7 cellular contexts compared by ENCODE assay signal in genomic region chrX:49072712-49073095, GRCh38. TPM values are rescaled to one million over a fixed set of nuclear protein-coding genes. Genes with fewer than 3 reads are reported as not detected.
A peak's percentile ranks its signal among the peaks of the same experiment; 100 is the strongest.
DNase-seq lines count a peak whose midpoint lies in the region; ATAC-seq, FAIRE-seq and TF ChIP-seq lines count a peak whose summit lies in the region.
"Had no signal": no experiment of that assay in that cellular context is flagged by ENCODE, and none has a peak within 500 bp of the region (broad histone marks: within the 10 kb centered on the region; RNA-seq: fewer than 3 reads in every experiment).

No MANE protein-coding gene starts in this region.

- no peak overlapping the region; the same call in 1 of the 2 replicates for H3K14ac ChIP-seq in H9 (ENCODE audit: insufficient read depth, low read length)

- CTCF ChIA-PET in GM12878 (lab: Yijun Ruan, JAX): no interaction called here
- CTCF ChIA-PET in GM10248 (lab: Yijun Ruan, JAX): no interaction called here

- H2BK20ac ChIP-seq in H9 (ENCODE audit: low read depth, low read length, poor library complexity, severe bottlenecking): no peak overlapping the region

- RAD21 ChIA-PET in GM12878 (lab: Charles Lee; ENCODE audit: unreplicated experiment): no interaction called here

- H3K4me2 ChIP-seq in H9 (ENCODE audit: insufficient read depth, insufficient read length, low read length) (peak overlapping the region; percentile 70), GM12878 (ENCODE audit: control insufficient read depth, insufficient read depth) (0 out of 2 replicates have a peak overlapping the region, but pooled peaks have one; percentile 64), osteoblast (ENCODE audit: insufficient read depth, low read length) (peak overlapping the region; percentile 80)

- H4K91ac ChIP-seq in H9 (ENCODE audit: insufficient read length, low read depth, low read length): no peak overlapping the region

- H3K9me3 ChIP-seq in H9 (ENCODE audit: control insufficient read depth, low read depth, low read length): no peaks in the 10 kb centered on the region
- H3K9me3 ChIP-seq in GM12878 (replicated peaks; ENCODE audit: control insufficient read depth, insufficient read depth, low read length): peaks cover 2% of the 10 kb centered on the region; the same call in 1 of the 3 replicates
- no peaks in the 10 kb centered on the region for H3K9me3 ChIP-seq in osteoblast (ENCODE audit: low read depth, low read length)

- no peak overlapping the region for H2AK5ac ChIP-seq in H9 (ENCODE audit: insufficient read length, low read length)

- no peak overlapping the region for H3K4ac ChIP-seq in H9 (ENCODE audit: low read depth, low read length)

- no peak overlapping the region for H3T11ph ChIP-seq in H9 (ENCODE audit: low read length)

- H4K20me1 ChIP-seq in H9 (ENCODE audit: control insufficient read depth, insufficient read depth, insufficient read length) (no peaks in the 10 kb centered on the region), GM12878 (ENCODE audit: control insufficient read depth, insufficient read depth) (no peaks in the 10 kb centered on the region), osteoblast (ENCODE audit: insufficient read depth, low read length) (no peaks in the 10 kb centered on the region)

- H3K23me2 ChIP-seq in H9 (ENCODE audit: insufficient read length, low read depth, low read length, poor library complexity, severe bottlenecking): peaks cover 6% of the 10 kb centered on the region

- no peak overlapping the region for H3K27ac Mint-ChIP-seq in H9

- no peak for TF ChIP-seq RAD21 in GM12878 (IDR thresholded peaks at IDR 0.05; ENCODE audit: insufficient read depth, low read depth, low read length)

- H2BK12ac ChIP-seq in H9 (ENCODE audit: insufficient read length, low read depth, low read length): no peak overlapping the region

- H3K79me2 ChIP-seq in H9 (ENCODE audit: insufficient read depth, low read length) (0 out of 2 replicates have a peak, but pooled peaks cover 1% of the 10 kb centered on the region), GM12878 (ENCODE audit: control insufficient read depth, insufficient read depth, low read length) (no peaks in the 10 kb centered on the region), osteoblast (ENCODE audit: insufficient read depth, low read length) (peaks cover 23% of the 10 kb centered on the region)

- no peak overlapping the region for H2BK15ac ChIP-seq in H9 (ENCODE audit: low read depth, low read length)

- peaks cover 74 to 79% of the 10 kb centered on the region in 2 experiments for H3K9me3 Mint-ChIP-seq in H9

- H3K4me3 ChIP-seq in GM12878 (no peak overlapping the region), osteoblast (ENCODE audit: insufficient read depth, low read length) (peak overlapping the region; percentile 86)

- H3K27ac ChIP-seq in H9 (ENCODE audit: insufficient read length, low read depth, low read length) (no peak overlapping the region), GM12878 (ENCODE audit: control insufficient read depth, insufficient read depth) (no peak overlapping the region), osteoblast (ENCODE audit: low read depth, low read length) (no peak overlapping the region)

- no peak for FAIRE-seq in GM12878 (lab: Jason Lieb, UNC)

- H3K4me1 ChIP-seq in H9 (ENCODE audit: insufficient read depth, low read length): no peaks in the 10 kb centered on the region
- no peaks in the 10 kb centered on the region for H3K4me1 ChIP-seq in GM12878 (ENCODE audit: control insufficient read depth, insufficient read depth, low read length)
- peaks cover 6% of the 10 kb centered on the region for H3K4me1 ChIP-seq in osteoblast (ENCODE audit: insufficient read depth, low read length)

- H3K4me3 Mint-ChIP-seq in H9: peak overlapping the region; percentile 83 to 88

- H3K18ac ChIP-seq in H9 (ENCODE audit: insufficient read length, low read depth, low read length): no peak overlapping the region

- SMC1A ChIA-PET in GM12878 (lab: Charles Lee; ENCODE audit: uncharacterized antibody, unreplicated experiment): no interaction called here

- no peak for TF ChIP-seq POLR2A in GM12878 (IDR thresholded peaks at IDR 0.05; ENCODE audit: low read depth, low read length)

- DNase-seq in H9 (no peak), GM12878 (ENCODE audit: low read depth, low spot score) (no peak), osteoblast (ENCODE audit: insufficient read length, low spot score, missing footprints) (peak; percentile 92), NCI-H128 (lab: John Stamatoyannopoulos, UW; ENCODE audit: unreplicated experiment) (no peak), GM10248 (ENCODE audit: extremely low spot score) (no peak)
- DNase-seq: NCI-H1930 had no signal

- no peak overlapping the region for H3K56ac ChIP-seq in H9 (ENCODE audit: insufficient read length, low read depth, low read length)

- no peak overlapping the region for H4K8ac ChIP-seq in H9 (replicated peaks; ENCODE audit: insufficient read length, low read depth, low read length)

- WGBS in H9 (ENCODE audit: extremely low coverage, insufficient read length, low lambda C conversion rate): no CpG with 5 or more reads among the region's 10 CpGs
- 57% methylated on average over 9 of the region's 10 CpGs for WGBS in GM12878 (ENCODE audit: insufficient coverage, insufficient replicate concordance, low lambda C conversion rate, missing lambda C conversion rate)

- H3K9ac ChIP-seq in H9 (ENCODE audit: extremely low read depth, insufficient read length, low read length) (no peak overlapping the region), GM12878 (ENCODE audit: control insufficient read depth, insufficient read depth, low read length) (no peak overlapping the region)

- ATAC-seq in GM12878: no peak
- no peak for ATAC-seq in GM18870 (IDR thresholded peaks at IDR 0.05; ENCODE audit: unreplicated experiment)

- TF ChIP-seq EP300 in GM12878 (IDR thresholded peaks at IDR 0.05; ENCODE audit: borderline replicate concordance in 1 of 2, control insufficient read depth in 1 of 2, low read depth in 2 of 2, low read length in 2 of 2): no peak

- H2BK5ac ChIP-seq in H9 (ENCODE audit: insufficient read length, low read length): no peak overlapping the region

- BruUV-seq in GM12878 (replicated peaks; lab: Mats Ljungman, UMichigan): no TSS peak

- no peak overlapping the region for H3K23ac ChIP-seq in H9 (ENCODE audit: insufficient read length, low read depth, low read length)

- no peak overlapping the region for H2BK120ac ChIP-seq in H9 (ENCODE audit: low read depth, low read length, poor library complexity, severe bottlenecking)

- POLR2A ChIA-PET in GM12878 (lab: Charles Lee) (no interaction called here), GM10248 (lab: Yijun Ruan, JAX) (no interaction called here)

- peaks cover 11 to 40% (median 24%) of the 10 kb centered on the region in 3 experiments for H3K36me3 Mint-ChIP-seq in H9 (ENCODE audit: insufficient read depth in 1 of 3, low read depth in 3 of 3)

- no peaks in the 10 kb centered on the region for H3K79me1 ChIP-seq in H9 (ENCODE audit: insufficient read depth, low read depth, low read length, poor library complexity, severe bottlenecking)

- TF ChIP-seq CTCF in H9 (conservative IDR thresholded peaks at IDR 0.05) (no peak), GM12878 (IDR thresholded peaks at IDR 0.05 in 2 of 3, conservative IDR thresholded peaks at IDR 0.05 in 1 of 3; ENCODE audit: control insufficient read depth in 2 of 3, extremely low read depth in 1 of 3, insufficient read depth in 1 of 3, low read depth in 3 of 3, low read length in 3 of 3) (no peak), osteoblast (IDR thresholded peaks at IDR 0.05; ENCODE audit: extremely low read depth, low read depth, low read length) (no peak), GM10248 (IDR thresholded peaks at IDR 0.05; ENCODE audit: control extremely low read depth, extremely low read depth, low read depth, missing control alignments) (no peak)

- H2AFZ ChIP-seq in H9 (ENCODE audit: low read length): no peak overlapping the region
- H2AFZ ChIP-seq in GM12878 (ENCODE audit: control insufficient read depth, low read depth, low read length): no peak overlapping the region
- H2AFZ ChIP-seq in osteoblast (ENCODE audit: low read length): no peak overlapping the region

- in situ Hi-C loops in GM12878 (cut with MboI): no loop called here

- peaks cover 5 to 12% of the 10 kb centered on the region in 2 experiments; a peak in 3 of 4 replicates for H3K4me1 Mint-ChIP-seq in H9

- H3K36me3 ChIP-seq in GM12878 (ENCODE audit: control insufficient read depth in 2 of 2, insufficient read depth in 2 of 2, low read length in 1 of 2): no peaks in the 10 kb centered on the region; a peak in 1 of 4 replicates
- H3K36me3 ChIP-seq in osteoblast (ENCODE audit: insufficient read depth, low read length): peaks cover 5% of the 10 kb centered on the region

- intact Hi-C loops in GM12878 (cut with micrococcal nuclease; ENCODE audit: unreplicated experiment): no loop called here

- H4K5ac ChIP-seq in H9 (ENCODE audit: insufficient read length, low read depth, low read length): no peak overlapping the region

- H3K27me3 Mint-ChIP-seq in H9 (ENCODE audit: low read depth): peaks cover 2% of the 10 kb centered on the region

- H3K27me3 ChIP-seq in H9 (ENCODE audit: insufficient read depth, low read length): no peaks in the 10 kb centered on the region
- H3K27me3 ChIP-seq in GM12878 (replicated peaks in 1 of 2; ENCODE audit: control insufficient read depth in 2 of 2, insufficient read depth in 2 of 2, low read length in 1 of 2): no peaks in the 10 kb centered on the region
- no peaks in the 10 kb centered on the region for H3K27me3 ChIP-seq in osteoblast (ENCODE audit: insufficient read depth, low read length)

RNA-seq across cellular contexts. Expression of gene PRAF2, which starts 1.1 kb away (rescaled TPM):
- total RNA-seq in H9 (2021): 12.2 and 13.4 TPM in 2 replicates
- 2.0 and 2.4 TPM in 2 replicates for total RNA-seq in GM12878 (2013; cell fraction: nucleolus; rRNA removed)
- total RNA-seq in GM12878 (2014; rRNA removed): 4.7 and 5.7 TPM in 2 replicates
- 2.0 and 2.6 TPM in 2 replicates for total RNA-seq in GM12878 (2014; rRNA removed; fragmentation: Illumina TruSeq; extraction: Trizol)
- 11.1 and 11.6 TPM in 2 replicates for total RNA-seq in GM12878 (2021)
- 5.2 TPM for polyA plus RNA-seq in GM12878 (2011; ENCODE audit: low read depth)
- polyA plus RNA-seq in GM12878 (2011; rRNA removed): 0.49 and 0.80 TPM in 2 replicates
- polyA plus RNA-seq in GM12878 (2011; cell fraction: cytosol; rRNA removed): 1.0 TPM in 2 replicates
- polyA plus RNA-seq in GM12878 (2011; cell fraction: nucleus; rRNA removed): 4.9 and 6.0 TPM in 2 replicates
- 10.1 and 10.5 TPM in 2 replicates for polyA plus RNA-seq in GM12878 (2012)
- polyA plus RNA-seq in GM12878 (2014; fragmentation: Illumina TruSeq; extraction: Trizol): 11.8 and 16.2 TPM in 2 replicates
- 1 to 10 TPM; 2.8 to 4.6 TPM for polyA plus RNA-seq in GM12878 (2014; fragmentation: Nextera tagmentation; extraction: Ambion mirVana)
- 7.7 and 9.4 TPM in 2 replicates for polyA plus RNA-seq in GM12878 (2014; rRNA removed)
- 10 to 100 TPM; 13.6 to 16.7 TPM for polyA plus RNA-seq in GM12878 (2016; fragmentation: Nextera tagmentation; extraction: Ambion mirVana)
- 0.72 TPM in 1 of 2 replicates, not detected in the other for polyA minus RNA-seq in GM12878 (2011; rRNA and poly(A)+ RNA removed)
- not detected in 2 replicates for polyA minus RNA-seq in GM12878 (2011; cell fraction: cytosol; rRNA and poly(A)+ RNA removed)
- polyA minus RNA-seq in GM12878 (2011; cell fraction: nucleus; rRNA and poly(A)+ RNA removed): 1.6 and 1.7 TPM in 2 replicates
- 12.3 and 15.6 TPM in 2 replicates for total RNA-seq in osteoblast

RNA-seq across cellular contexts. Expression of gene WDR45, which starts 7.0 kb away (rescaled TPM):
- 31.5 and 35.8 TPM in 2 replicates for total RNA-seq in H9 (2021)
- 51.2 and 54.7 TPM in 2 replicates for total RNA-seq in GM12878 (2013; cell fraction: nucleolus; rRNA removed)
- 14.9 and 20.4 TPM in 2 replicates for total RNA-seq in GM12878 (2014; rRNA removed)
- total RNA-seq in GM12878 (2014; rRNA removed; fragmentation: Illumina TruSeq; extraction: Trizol): 12.5 and 12.7 TPM in 2 replicates
- 19.7 and 20.8 TPM in 2 replicates for total RNA-seq in GM12878 (2021)
- 64.5 TPM for polyA plus RNA-seq in GM12878 (2011; ENCODE audit: low read depth)
- 18.2 and 29.8 TPM in 2 replicates for polyA plus RNA-seq in GM12878 (2011; rRNA removed)
- polyA plus RNA-seq in GM12878 (2011; cell fraction: cytosol; rRNA removed): 37.2 and 45.7 TPM in 2 replicates
- polyA plus RNA-seq in GM12878 (2011; cell fraction: nucleus; rRNA removed): 141 and 162 TPM in 2 replicates
- 21.5 and 32.2 TPM in 2 replicates for polyA plus RNA-seq in GM12878 (2012)
- 18.6 and 19.7 TPM in 2 replicates for polyA plus RNA-seq in GM12878 (2014; fragmentation: Illumina TruSeq; extraction: Trizol)
- polyA plus RNA-seq in GM12878 (2014; fragmentation: Nextera tagmentation; extraction: Ambion mirVana): 10 to 100 TPM in 1 of 2 experiments, 1 to 10 TPM in 1; 5.9 to 10.3 TPM
- 29.7 and 30.9 TPM in 2 replicates for polyA plus RNA-seq in GM12878 (2014; rRNA removed)
- polyA plus RNA-seq in GM12878 (2016; fragmentation: Nextera tagmentation; extraction: Ambion mirVana): 10 to 100 TPM; 22.1 to 25.4 TPM
- polyA minus RNA-seq in GM12878 (2011; rRNA and poly(A)+ RNA removed): 37.1 and 54.6 TPM in 2 replicates
- 9.1 and 13.9 TPM in 2 replicates for polyA minus RNA-seq in GM12878 (2011; cell fraction: cytosol; rRNA and poly(A)+ RNA removed)
- polyA minus RNA-seq in GM12878 (2011; cell fraction: nucleus; rRNA and poly(A)+ RNA removed): 33.4 and 43.1 TPM in 2 replicates
- total RNA-seq in osteoblast: 86.5 and 97.5 TPM in 2 replicates

RNA-seq across cellular contexts. Expression of gene CCDC120, which starts 13.9 kb away (rescaled TPM):
- 14.5 and 15.7 TPM in 2 replicates for total RNA-seq in H9 (2021)
- 0.15 and 0.77 TPM in 2 replicates for total RNA-seq in GM12878 (2013; cell fraction: nucleolus; rRNA removed)
- 0.56 and 0.65 TPM in 2 replicates for total RNA-seq in GM12878 (2014; rRNA removed)
- 0.41 and 0.45 TPM in 2 replicates for total RNA-seq in GM12878 (2014; rRNA removed; fragmentation: Illumina TruSeq; extraction: Trizol)
- 3.7 and 4.1 TPM in 2 replicates for total RNA-seq in GM12878 (2021)
- polyA plus RNA-seq in GM12878 (2011; ENCODE audit: low read depth): 2.2 TPM
- polyA plus RNA-seq in GM12878 (2011; rRNA removed): 0.03 and 0.11 TPM in 2 replicates
- polyA plus RNA-seq in GM12878 (2011; cell fraction: cytosol; rRNA removed): 0.07 and 0.13 TPM in 2 replicates
- polyA plus RNA-seq in GM12878 (2011; cell fraction: nucleus; rRNA removed): 0.30 and 0.38 TPM in 2 replicates
- 2.8 and 4.3 TPM in 2 replicates for polyA plus RNA-seq in GM12878 (2012)
- 1.4 and 2.1 TPM in 2 replicates for polyA plus RNA-seq in GM12878 (2014; fragmentation: Illumina TruSeq; extraction: Trizol)
- under 1 TPM; 0.18 to 0.27 TPM for polyA plus RNA-seq in GM12878 (2014; fragmentation: Nextera tagmentation; extraction: Ambion mirVana)
- polyA plus RNA-seq in GM12878 (2014; rRNA removed): 2.5 and 3.2 TPM in 2 replicates
- 1 to 10 TPM in 1 of 2 experiments, under 1 TPM in 1; 0.95 to 1.2 TPM for polyA plus RNA-seq in GM12878 (2016; fragmentation: Nextera tagmentation; extraction: Ambion mirVana)
- not detected in 2 replicates for polyA minus RNA-seq in GM12878 (2011; rRNA and poly(A)+ RNA removed)
- polyA minus RNA-seq in GM12878 (2011; cell fraction: cytosol; rRNA and poly(A)+ RNA removed): not detected in 2 replicates
- 0.29 TPM in 1 of 2 replicates, not detected in the other for polyA minus RNA-seq in GM12878 (2011; cell fraction: nucleus; rRNA and poly(A)+ RNA removed)
- total RNA-seq in osteoblast: 1.1 and 1.2 TPM in 2 replicates

RNA-seq across cellular contexts. Expression of gene TFE3, which starts 29.5 kb away (rescaled TPM):
- 58.9 and 59.8 TPM in 2 replicates for total RNA-seq in H9 (2021)
- total RNA-seq in GM12878 (2013; cell fraction: nucleolus; rRNA removed): 22.2 and 22.9 TPM in 2 replicates
- 16.8 and 17.9 TPM in 2 replicates for total RNA-seq in GM12878 (2014; rRNA removed)
- total RNA-seq in GM12878 (2014; rRNA removed; fragmentation: Illumina TruSeq; extraction: Trizol): 9.2 and 10.3 TPM in 2 replicates
- total RNA-seq in GM12878 (2021): 16.7 and 18.0 TPM in 2 replicates
- 7.9 TPM for polyA plus RNA-seq in GM12878 (2011; ENCODE audit: low read depth)
- polyA plus RNA-seq in GM12878 (2011; rRNA removed): 5.3 and 8.2 TPM in 2 replicates
- polyA plus RNA-seq in GM12878 (2011; cell fraction: cytosol; rRNA removed): 13.1 and 15.0 TPM in 2 replicates
- 9.9 and 16.2 TPM in 2 replicates for polyA plus RNA-seq in GM12878 (2011; cell fraction: nucleus; rRNA removed)
- polyA plus RNA-seq in GM12878 (2012): 21.7 and 21.9 TPM in 2 replicates
- polyA plus RNA-seq in GM12878 (2014; fragmentation: Illumina TruSeq; extraction: Trizol): 11.4 and 16.1 TPM in 2 replicates
- 1 to 10 TPM; 3.5 TPM for polyA plus RNA-seq in GM12878 (2014; fragmentation: Nextera tagmentation; extraction: Ambion mirVana)
- 19.5 and 20.4 TPM in 2 replicates for polyA plus RNA-seq in GM12878 (2014; rRNA removed)
- polyA plus RNA-seq in GM12878 (2016; fragmentation: Nextera tagmentation; extraction: Ambion mirVana): 10 to 100 TPM; 10.6 to 12.5 TPM
- polyA minus RNA-seq in GM12878 (2011; rRNA and poly(A)+ RNA removed): 14.9 and 19.3 TPM in 2 replicates
- polyA minus RNA-seq in GM12878 (2011; cell fraction: cytosol; rRNA and poly(A)+ RNA removed): 8.5 and 9.1 TPM in 2 replicates
- polyA minus RNA-seq in GM12878 (2011; cell fraction: nucleus; rRNA and poly(A)+ RNA removed): 7.3 and 12.6 TPM in 2 replicates
- 36.2 and 46.7 TPM in 2 replicates for total RNA-seq in osteoblast

RNA-seq across cellular contexts. Expression of gene GPKOW, which starts 50.8 kb away (rescaled TPM):
- total RNA-seq in H9 (2021): 15.8 and 17.1 TPM in 2 replicates
- total RNA-seq in GM12878 (2013; cell fraction: nucleolus; rRNA removed): 5.6 and 5.9 TPM in 2 replicates
- total RNA-seq in GM12878 (2014; rRNA removed): 23.6 and 26.6 TPM in 2 replicates
- 15.7 and 16.5 TPM in 2 replicates for total RNA-seq in GM12878 (2014; rRNA removed; fragmentation: Illumina TruSeq; extraction: Trizol)
- 18.9 and 21.8 TPM in 2 replicates for total RNA-seq in GM12878 (2021)
- polyA plus RNA-seq in GM12878 (2011; ENCODE audit: low read depth): 7.0 TPM
- 20.1 and 25.5 TPM in 2 replicates for polyA plus RNA-seq in GM12878 (2011; rRNA removed)
- polyA plus RNA-seq in GM12878 (2011; cell fraction: cytosol; rRNA removed): 25.0 and 30.5 TPM in 2 replicates
- 17.6 and 23.5 TPM in 2 replicates for polyA plus RNA-seq in GM12878 (2011; cell fraction: nucleus; rRNA removed)
- polyA plus RNA-seq in GM12878 (2012): 13.8 and 14.5 TPM in 2 replicates
- polyA plus RNA-seq in GM12878 (2014; fragmentation: Illumina TruSeq; extraction: Trizol): 13.9 and 20.6 TPM in 2 replicates
- polyA plus RNA-seq in GM12878 (2014; fragmentation: Nextera tagmentation; extraction: Ambion mirVana): 1 to 10 TPM; 3.3 to 5.1 TPM
- polyA plus RNA-seq in GM12878 (2014; rRNA removed): 23.0 and 25.0 TPM in 2 replicates
- 10 to 100 TPM; 21.1 to 24.6 TPM for polyA plus RNA-seq in GM12878 (2016; fragmentation: Nextera tagmentation; extraction: Ambion mirVana)
- 15.9 and 16.7 TPM in 2 replicates for polyA minus RNA-seq in GM12878 (2011; rRNA and poly(A)+ RNA removed)
- 7.1 and 8.9 TPM in 2 replicates for polyA minus RNA-seq in GM12878 (2011; cell fraction: cytosol; rRNA and poly(A)+ RNA removed)
- polyA minus RNA-seq in GM12878 (2011; cell fraction: nucleus; rRNA and poly(A)+ RNA removed): 3.5 and 6.1 TPM in 2 replicates
- total RNA-seq in osteoblast: 12.4 and 14.1 TPM in 2 replicates
